1 cellular context compared by ENCODE assay signal in the genomic region with DNA sequence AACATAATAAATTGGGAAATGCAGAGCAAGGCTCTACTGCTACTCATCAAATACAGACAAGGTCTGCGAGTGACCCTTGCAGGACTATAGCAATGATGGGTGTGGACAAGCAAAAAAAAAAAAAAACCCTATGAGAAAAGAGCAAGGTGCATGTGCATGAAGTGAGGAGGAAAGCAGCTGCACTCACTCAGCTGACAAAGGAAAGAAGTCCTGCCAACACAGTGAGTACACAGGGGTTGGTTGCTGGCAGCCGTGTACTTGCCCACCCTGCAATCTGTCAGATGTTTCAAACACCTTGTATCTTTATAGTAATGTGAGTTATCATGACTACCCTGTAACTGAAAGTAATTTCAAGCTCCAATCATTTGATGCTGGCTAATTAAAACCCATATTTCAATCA.
A peak's percentile ranks its signal among the peaks of the same experiment; 100 is the strongest.
TF ChIP-seq lines count a peak whose summit lies in the region.

No MANE protein-coding gene starts in this region.

TF ChIP-seq in GM12878, 131 proteins besides CTCF, POLR2A, EP300 and RAD21:
- TF ChIP-seq STAT1 (conservative IDR thresholded peaks at IDR 0.05) (no peak), PRDM15 (CRISPR knock-in tag; IDR thresholded peaks at IDR 0.05) (no peak), SMARCA5 (IDR thresholded peaks at IDR 0.05) (no peak), GABPA (IDR thresholded peaks at IDR 0.05; ENCODE audit: low read depth) (no peak), ZBTB11 (CRISPR knock-in tag; IDR thresholded peaks at IDR 0.05) (no peak), RCOR1 (conservative IDR thresholded peaks at IDR 0.05; ENCODE audit: low read depth, low read length) (no peak), ZNF274 (IDR thresholded peaks at IDR 0.05; ENCODE audit: insufficient read depth, insufficient read length) (no peak)
- TF ChIP-seq, protein P1, sequence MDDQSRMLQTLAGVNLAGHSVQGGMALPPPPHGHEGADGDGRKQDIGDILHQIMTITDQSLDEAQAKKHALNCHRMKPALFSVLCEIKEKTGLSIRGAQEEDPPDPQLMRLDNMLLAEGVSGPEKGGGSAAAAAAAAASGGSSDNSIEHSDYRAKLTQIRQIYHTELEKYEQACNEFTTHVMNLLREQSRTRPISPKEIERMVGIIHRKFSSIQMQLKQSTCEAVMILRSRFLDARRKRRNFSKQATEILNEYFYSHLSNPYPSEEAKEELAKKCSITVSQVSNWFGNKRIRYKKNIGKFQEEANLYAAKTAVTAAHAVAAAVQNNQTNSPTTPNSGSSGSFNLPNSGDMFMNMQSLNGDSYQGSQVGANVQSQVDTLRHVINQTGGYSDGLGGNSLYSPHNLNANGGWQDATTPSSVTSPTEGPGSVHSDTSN (IDR thresholded peaks at IDR 0.05; ENCODE audit: insufficient replicate concordance, low read depth, low read length) = peak; percentile 1
